Comparison of ENCODE assay signal across 35 cellular contexts in the genomic region with DNA sequence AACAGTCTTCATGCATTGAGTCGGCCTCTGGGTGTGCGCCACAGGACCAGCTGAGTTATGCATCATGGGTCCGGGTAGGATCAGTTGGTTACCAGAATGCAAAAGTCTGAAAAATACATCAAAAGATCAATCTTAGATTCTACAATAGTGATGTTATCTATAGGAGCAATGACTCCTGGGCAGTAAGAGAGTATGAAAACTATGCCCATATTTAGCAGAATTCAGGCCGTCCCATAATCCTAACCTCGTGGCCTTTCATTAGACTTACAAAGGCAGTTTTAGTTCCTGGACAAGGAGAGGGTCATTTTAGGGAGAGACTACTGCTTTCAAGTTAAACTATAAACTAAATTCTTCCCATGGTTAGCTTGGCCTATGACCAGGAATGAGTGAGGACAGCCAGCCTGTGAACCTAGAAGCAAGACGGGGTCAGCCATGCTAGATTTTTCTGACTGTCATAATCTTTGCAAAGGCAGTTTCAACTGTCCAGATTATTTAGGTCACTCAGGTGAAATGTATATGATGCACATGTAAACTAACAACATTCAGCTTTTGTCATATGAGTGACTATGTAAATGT. TPM values are rescaled to one million over a fixed set of nuclear protein-coding genes. Genes with fewer than 3 reads are reported as not detected.
"Had no signal": no experiment of that assay in that cellular context is flagged by ENCODE, and none has a peak within 500 bp of the region (broad histone marks: within the 10 kb centered on the region; RNA-seq: fewer than 3 reads in every experiment).

No MANE protein-coding gene starts in this region.

- H3K9ac ChIP-seq: parathyroid adenoma had no signal

- H3K4me1 Mint-ChIP-seq: natural killer cell, nephron progenitor cell had no signal

- H3K36me3 Mint-ChIP-seq: natural killer cell; stimulated activated memory B cell treated with anti-CD40 and anti-IgM and Interleukin-4, amounts not matched to agents 10 μg/mL and 1 μg/mL and 100 μg/mL, for 72 hours; type B pancreatic cell had no signal

- H3K36me3 ChIP-seq: neutrophil, ovary, spleen, stomach, thoracic aorta, thyroid gland, tibial nerve, upper lobe of right lung, uterus had no signal

- H3K27ac ChIP-seq: neutrophil, ovary, parathyroid adenoma, psoas muscle, skin epidermis, spleen, stomach, thoracic aorta, thyroid gland, tibial nerve, upper lobe of right lung, uterus had no signal

- H3K4me2 ChIP-seq: smooth muscle cell had no signal

- H3K27me3 Mint-ChIP-seq: progenitor cell of endocrine pancreas; stimulated activated memory B cell treated with anti-CD40 and anti-IgM and Interleukin-4, amounts not matched to agents 10 μg/mL and 1 μg/mL and 100 μg/mL, for 72 hours; stimulated activated naive CD8-positive, alpha-beta T cell treated with anti-CD3 and anti-CD28 coated beads, Interleukin-15, Interleukin-2, amounts not matched to agents 100 ng/mL and 50 ng/mL, for 24 hours had no signal

- DNase-seq: naive thymus-derived CD4-positive, alpha-beta T cell; natural killer cell; nephron progenitor cell; nucleus accumbens; ovary; posterior cingulate gyrus; psoas muscle; right cardiac atrium; spleen; stimulated activated CD4-positive, alpha-beta T cell treated with anti-CD3 and anti-CD28 coated beads, Interleukin-12 subunit alpha, Interleukin-12 subunit beta, amount 100 ng/mL, for 4 hours; stimulated activated CD4-positive, alpha-beta T cell treated with anti-CD3 and anti-CD28 coated beads, Interleukin-1b, Interleukin-23, amount 100 ng/mL, for 48 hours; stimulated activated CD4-positive, alpha-beta T cell treated with anti-CD3 and anti-CD28 coated beads, Interleukin-4, amount 100 ng/mL, for 1 hour; stimulated activated CD4-positive, alpha-beta T cell treated with anti-CD3 and anti-CD28 coated beads, Interleukin-4, amount 100 ng/mL, for 4 hours; stimulated activated CD8-positive, alpha-beta memory T cell treated with anti-CD3 and anti-CD28 coated beads, Interleukin-4, amount 100 ng/mL, for 48 hours; stimulated activated naive CD4-positive, alpha-beta T cell; stomach; thyroid gland; upper lobe of right lung; uterus had no signal

- H3K9me3 Mint-ChIP-seq: naive thymus-derived CD4-positive, alpha-beta T cell; natural killer cell; nephron progenitor cell; neural crest cell; stimulated activated memory B cell treated with anti-CD40 and anti-IgM and Interleukin-4, amounts not matched to agents 10 μg/mL and 1 μg/mL and 100 μg/mL, for 72 hours; stimulated activated naive CD8-positive, alpha-beta T cell treated with anti-CD3 and anti-CD28 coated beads, Interleukin-15, Interleukin-2, amounts not matched to agents 100 ng/mL and 50 ng/mL, for 24 hours; type B pancreatic cell had no signal

- H3K4me1 ChIP-seq: parathyroid adenoma, psoas muscle, spleen, stomach, thyroid gland, tibial nerve, upper lobe of right lung, uterus had no signal

- H3K27me3 ChIP-seq: neutrophil, ovary, spleen, stomach, thyroid gland, tibial nerve, upper lobe of right lung, uterus had no signal

- H3K4me3 ChIP-seq: ovary, psoas muscle, skin epidermis, smooth muscle cell, spleen, stomach, thoracic aorta, thyroid gland, tibial nerve, upper lobe of right lung, uterus had no signal

- H3K27ac Mint-ChIP-seq: naive thymus-derived CD4-positive, alpha-beta T cell; natural killer cell; nephron progenitor cell; progenitor cell of endocrine pancreas; stimulated activated memory B cell treated with anti-CD40 and anti-IgM and Interleukin-4, amounts not matched to agents 10 μg/mL and 1 μg/mL and 100 μg/mL, for 72 hours; stimulated activated naive CD8-positive, alpha-beta T cell treated with anti-CD3 and anti-CD28 coated beads, Interleukin-15, Interleukin-2, amounts not matched to agents 100 ng/mL and 50 ng/mL, for 24 hours; type B pancreatic cell had no signal

- ATAC-seq: naive thymus-derived CD4-positive, alpha-beta T cell; natural killer cell; psoas muscle; right cardiac atrium; sciatic nerve; stimulated activated memory B cell treated with anti-CD40 and anti-IgM and Interleukin-4, amounts not matched to agents 10 μg/mL and 1 μg/mL and 100 μg/mL, for 72 hours; upper lobe of right lung had no signal

- H2AFZ ChIP-seq: parathyroid adenoma had no signal

- H3K79me2 ChIP-seq: parathyroid adenoma had no signal

- H3K4me3 Mint-ChIP-seq: naive thymus-derived CD4-positive, alpha-beta T cell; natural killer cell; nephron progenitor cell; neural crest cell; stimulated activated memory B cell treated with anti-CD40 and anti-IgM and Interleukin-4, amounts not matched to agents 10 μg/mL and 1 μg/mL and 100 μg/mL, for 72 hours; stimulated activated naive CD8-positive, alpha-beta T cell treated with anti-CD3 and anti-CD28 coated beads, Interleukin-15, Interleukin-2, amounts not matched to agents 100 ng/mL and 50 ng/mL, for 24 hours; type B pancreatic cell had no signal

- H3K9me3 ChIP-seq: neutrophil, ovary, psoas muscle, spleen, stomach, thoracic aorta, thyroid gland, tibial nerve, upper lobe of right lung, uterus had no signal

RNA-seq across cellular contexts. Expression of gene MLNR, which starts 15.8 kb away (rescaled TPM):
- total RNA-seq: naive thymus-derived CD4-positive, alpha-beta T cell; natural killer cell; neural crest cell; ovary; psoas muscle; renal cortical epithelial cell; right cardiac atrium; sciatic nerve; smooth muscle cell; subcutaneous adipose tissue; temporal lobe; upper lobe of right lung; urinary bladder; uterus had no signal
- polyA plus RNA-seq: naive thymus-derived CD4-positive, alpha-beta T cell; ovary; psoas muscle; right cardiac atrium; smooth muscle cell; spleen; urinary bladder had no signal
